Comparison of ENCODE assay signal across 8 cellular contexts in genomic region chr17:81391964-81392908, GRCh38. TPM values are rescaled to one million over a fixed set of nuclear protein-coding genes. Genes with fewer than 3 reads are reported as not detected.
A peak's percentile ranks its signal among the peaks of the same experiment; 100 is the strongest.
DNase-seq lines count a peak whose midpoint lies in the region; ATAC-seq and TF ChIP-seq lines count a peak whose summit lies in the region.

No MANE protein-coding gene starts in this region.

- peak overlapping the region; percentile 70 to 87 for H3K4me3 ChIP-seq in gastroesophageal sphincter

- H3K27me3 Mint-ChIP-seq in T-helper 17 cell = peaks cover 48% of the 10 kb centered on the region

- H3K9me3 ChIP-seq in T-helper 17 cell (ENCODE audit: control insufficient read depth, low read length, poor library complexity, severe bottlenecking) (no peaks in the 10 kb centered on the region), gastroesophageal sphincter (no peaks in the 10 kb centered on the region)

- no peaks in the 10 kb centered on the region for H3K36me3 ChIP-seq in gastroesophageal sphincter

- TF ChIP-seq POLR2A in gastroesophageal sphincter (IDR thresholded peaks at IDR 0.05) (peak; percentile 59 to 70), GM18505 (IDR thresholded peaks at IDR 0.05; ENCODE audit: borderline replicate concordance, extremely low read depth, insufficient read depth, insufficient read length) (no peak)

- H3K4me1 Mint-ChIP-seq in T-helper 17 cell = peaks cover 12% of the 10 kb centered on the region

- no peak for TF ChIP-seq EP300 in gastroesophageal sphincter (IDR thresholded peaks at IDR 0.05)

- H3K4me3 Mint-ChIP-seq in T-helper 17 cell = peak overlapping the region; percentile 28

- no peaks in the 10 kb centered on the region for H3K36me3 Mint-ChIP-seq in T-helper 17 cell (ENCODE audit: low read depth)

- H3K27me3 ChIP-seq in gastroesophageal sphincter = no peaks in the 10 kb centered on the region

- DNase-seq in EL (peak; percentile 35), T-helper 17 cell (no peak), pons (ENCODE audit: low spot score) (peak; percentile 25), D341Med (ENCODE audit: low spot score) (no peak), ureter (ENCODE audit: low spot score) (no peak), H4 (ENCODE audit: low spot score) (no peak)

- ATAC-seq in T-helper 17 cell (no peak), gastroesophageal sphincter (peak; percentile 20), GM18505 (IDR thresholded peaks at IDR 0.05; ENCODE audit: unreplicated experiment) (no peak)

- H3K27ac Mint-ChIP-seq in T-helper 17 cell = peak overlapping the region; percentile 37

- peak overlapping the region; percentile 95 to 100 (median 98) for H3K27ac ChIP-seq in gastroesophageal sphincter

- peak in 1 of 4 experiments; percentile 7 for TF ChIP-seq CTCF in gastroesophageal sphincter (IDR thresholded peaks at IDR 0.05)

- peaks cover 2 to 69% (median 39%) of the 10 kb centered on the region in 3 donors for H3K4me1 ChIP-seq in gastroesophageal sphincter

- 4 to 5% methylated on average over 8 to 25 of the region's 33 CpGs for WGBS in gastroesophageal sphincter (ENCODE audit: low coverage in 1 of 2), 2 donors

RNA-seq across cellular contexts. Expression of gene BAHCC1, which starts 3.0 kb away (rescaled TPM):
- total RNA-seq in T-helper 17 cell (under 1 TPM; 0.22 to 0.29 TPM), gastroesophageal sphincter (10 to 100 TPM; 17.5 to 34.3 (median 19.5) TPM), ureter (23.7 TPM)
- 0.31 and 3.4 TPM in 2 replicates for total RNA-seq in H4 (2014; rRNA removed; shearing (Covaris generic))

Comparison
In these comparisons a context has a peak if more than half of its experiments do, and no peak if none do; other contexts are left out.
1. DNase-seq: peak in EL (single experiment) and pons (single experiment); none in T-helper 17 cell (0 of 3), D341Med (single experiment), ureter (single experiment) and H4 (single experiment).